8 cellular contexts compared by ENCODE assay signal in the genomic region with DNA sequence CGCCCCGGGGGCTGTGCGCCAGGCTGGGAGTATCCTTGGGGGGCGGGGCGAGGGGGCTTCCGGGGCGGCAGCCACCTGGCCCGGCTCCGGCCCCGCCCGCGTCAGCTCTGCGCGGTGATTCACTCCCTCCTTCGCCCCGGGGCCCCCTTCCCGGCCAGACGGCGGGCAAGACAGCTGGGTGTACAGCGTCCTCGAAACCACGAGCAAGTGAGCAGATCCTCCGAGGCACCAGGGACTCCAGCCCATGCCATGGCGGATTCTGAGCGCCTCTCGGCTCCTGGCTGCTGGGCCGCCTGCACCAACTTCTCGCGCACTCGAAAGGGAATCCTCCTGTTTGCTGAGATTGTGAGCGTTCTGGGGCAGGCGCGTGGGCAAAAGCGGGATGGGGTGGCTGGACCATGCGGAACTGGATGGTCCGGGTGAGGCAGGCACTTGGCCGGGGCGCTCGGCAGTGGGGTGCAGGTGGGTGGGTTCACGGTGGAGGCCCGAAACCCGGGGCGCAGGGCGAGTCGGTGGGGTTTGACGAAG. TPM values are rescaled to one million over a fixed set of nuclear protein-coding genes. Genes with fewer than 3 reads are reported as not detected.
DNase-seq lines count a peak whose midpoint lies in the region; TF ChIP-seq lines count a peak whose summit lies in the region.

TSS of gene PLP2 (plus strand) at position 147 of the 528 bp plus-strand sequence. CDS start at position 250, 103 bp downstream.

- H3K36me3 ChIP-seq in spleen, result peaks cover 0 to 36% (median 8%) of the 10 kb centered on the region in 6 donors

- 0 to 48% (median 1%) methylated on average over 12 to 46 of the region's 46 CpGs for WGBS in spleen, 5 donors

- peaks cover 0 to 59% (median 24%) of the 10 kb centered on the region in 6 donors for H3K4me1 ChIP-seq in spleen

- peak; percentile 35 for DNase-seq in SIG-M5 treated with dmso at 0.1 percent for 504 hours (lab: John Stamatoyannopoulos, UW; ENCODE audit: unreplicated experiment)
- no peak for DNase-seq in SIG-M5 (lab: John Stamatoyannopoulos, UW)
- DNase-seq in HK-2 (ENCODE audit: unreplicated experiment), result peak; percentile 76
- DNase-seq in T-helper 1 cell, result peak; percentile 47 to 73 (median 59)
- peak; percentile 39 for DNase-seq in amniotic epithelial cell (ENCODE audit: low read depth)
- peak; percentile 90 for DNase-seq in spleen
- DNase-seq in NCI-H2029 treated with DMSO at 0.1 percent for 48 hours (lab: John Stamatoyannopoulos, UW), result no peak

- peak within 1 kb of the TSS; percentile 42 to 93 (median 85) for H3K27ac ChIP-seq in spleen

- TF ChIP-seq POLR2A in spleen (IDR thresholded peaks at IDR 0.05), result no peak

- no peak for TF ChIP-seq CTCF in spleen (IDR thresholded peaks at IDR 0.05 in 8 of 11, conservative IDR thresholded peaks at IDR 0.05 in 3 of 11)

- no peaks in the 10 kb centered on the region for H3K9me3 ChIP-seq in spleen

- no peaks in the 10 kb centered on the region for H3K27me3 ChIP-seq in spleen (replicated peaks in 1 of 7)

- intact Hi-C loops in spleen (cut with DNase I; ENCODE audit: low total_unique reads), result no loop called here

- H3K4me3 ChIP-seq in iPS-11a (ENCODE audit: low read depth, low read length) (peak within 1 kb of the TSS; percentile 43), spleen (peak within 1 kb of the TSS; percentile 37 to 77 (median 52))

RNA-seq across cellular contexts. Expression of gene PLP2, which starts in this region (rescaled TPM):
- total RNA-seq in spleen, result 100 to 1,000 TPM in 1 of 7 donors, 10 to 100 TPM in 6; 30.2 to 100 (median 52.6) TPM
- polyA plus RNA-seq in spleen, result 10 to 100 TPM; 48.8 to 77.1 (median 57.4) TPM

Comparison
In these comparisons a context has a peak if more than half of its experiments do, and no peak if none do; other contexts are left out.
1. DNase-seq: peak in SIG-M5 treated with dmso at 0.1 percent for 504 hours (single experiment), HK-2 (single experiment), T-helper 1 cell (5 of 5), amniotic epithelial cell (single experiment) and spleen (single experiment); none in SIG-M5 (single experiment) and NCI-H2029 treated with DMSO at 0.1 percent for 48 hours (single experiment).